Comparison of ENCODE assay signal across 10 cellular contexts in genomic region chr16:24737391-24737871, GRCh38. TPM values are rescaled to one million over a fixed set of nuclear protein-coding genes. Genes with fewer than 3 reads are reported as not detected.
DNase-seq lines count a peak whose midpoint lies in the region; ATAC-seq and TF ChIP-seq lines count a peak whose summit lies in the region.
"Had no signal": no experiment of that assay in that cellular context is flagged by ENCODE, and none has a peak within 500 bp of the region (broad histone marks: within the 10 kb centered on the region; RNA-seq: fewer than 3 reads in every experiment).

No MANE protein-coding gene starts in this region.

- H3K27me3 Mint-ChIP-seq in CD4-positive, CD25-positive, alpha-beta regulatory T cell: no peaks in the 10 kb centered on the region
- no peaks in the 10 kb centered on the region for H3K27me3 Mint-ChIP-seq in glutamatergic neuron (ENCODE audit: unreplicated experiment)

- H3K4me1 Mint-ChIP-seq in CD4-positive, CD25-positive, alpha-beta regulatory T cell: peaks cover 59 to 98% (median 72%) of the 10 kb centered on the region in 4 donors
- peaks cover 15% of the 10 kb centered on the region for H3K4me1 Mint-ChIP-seq in glutamatergic neuron (ENCODE audit: low read depth, unreplicated experiment)

- no peak for ATAC-seq in CD4-positive, CD25-positive, alpha-beta regulatory T cell (ENCODE audit: low read depth in 2 of 2)
- ATAC-seq in GM18858 (IDR thresholded peaks at IDR 0.05; ENCODE audit: unreplicated experiment): no peak
- no peak for ATAC-seq in HG03571 (IDR thresholded peaks at IDR 0.05; ENCODE audit: unreplicated experiment)

- no peak for DNase-seq in CD4-positive, CD25-positive, alpha-beta regulatory T cell
- DNase-seq in SJSA1 (ENCODE audit: low read depth in 1 of 2, low spot score in 2 of 2) (peak in 1 of 2 experiments; percentile 50), fibroblast of peridontal ligament (ENCODE audit: extremely low read depth) (peak; percentile 80), renal cortical epithelial cell (ENCODE audit: low read depth) (peak; percentile 80), glutamatergic neuron (no peak)
- no peak for DNase-seq in activated CD4-positive, CD25-positive, alpha-beta regulatory T cell treated with anti-CD3 and anti-CD28 coated beads, Interleukin-2, amount 50 U/mL, for 72 hours
- DNase-seq: activated CD8-positive, alpha-beta memory T cell treated with anti-CD3 and anti-CD28 coated beads, Interleukin-2, amount 50 U/mL, for 4 hours; NCI-H526 had no signal

- peak overlapping the region in 1 of 4 donors; percentile 59 for H3K4me3 Mint-ChIP-seq in CD4-positive, CD25-positive, alpha-beta regulatory T cell
- H3K4me3 Mint-ChIP-seq in glutamatergic neuron (ENCODE audit: unreplicated experiment): no peak overlapping the region

- no peaks in the 10 kb centered on the region for H3K27me3 ChIP-seq in CD4-positive, CD25-positive, alpha-beta regulatory T cell (ENCODE audit: control insufficient read depth, insufficient read depth, low read length)
- no peaks in the 10 kb centered on the region for H3K27me3 ChIP-seq in SJSA1 (replicated peaks)

- no peaks in the 10 kb centered on the region for H3K9me3 Mint-ChIP-seq in CD4-positive, CD25-positive, alpha-beta regulatory T cell
- no peaks in the 10 kb centered on the region for H3K9me3 Mint-ChIP-seq in glutamatergic neuron (ENCODE audit: unreplicated experiment)

- H3K27ac Mint-ChIP-seq in CD4-positive, CD25-positive, alpha-beta regulatory T cell: peak overlapping the region in 1 of 3 donors; percentile 7
- no peak overlapping the region for H3K27ac Mint-ChIP-seq in glutamatergic neuron (ENCODE audit: unreplicated experiment)

- peaks cover 37% of the 10 kb centered on the region for H3K4me1 ChIP-seq in CD4-positive, CD25-positive, alpha-beta regulatory T cell (ENCODE audit: control insufficient read depth, insufficient read depth, low read length, poor library complexity, severe bottlenecking)
- peaks cover 22% of the 10 kb centered on the region for H3K4me1 ChIP-seq in SJSA1 (replicated peaks)

- no peak for TF ChIP-seq CTCF in glutamatergic neuron (IDR thresholded peaks at IDR 0.05; ENCODE audit: partially characterized antibody, unreplicated experiment)

- H3K27ac ChIP-seq in CD4-positive, CD25-positive, alpha-beta regulatory T cell (ENCODE audit: insufficient read depth, low read length, poor library complexity, severe bottlenecking): no peak overlapping the region
- peak overlapping the region; percentile 43 for H3K27ac ChIP-seq in SJSA1

- H3K4me3 ChIP-seq in CD4-positive, CD25-positive, alpha-beta regulatory T cell (ENCODE audit: low read depth, low read length): peak overlapping the region; percentile 9
- no peak overlapping the region for H3K4me3 ChIP-seq in SJSA1

- H3K36me3 Mint-ChIP-seq in CD4-positive, CD25-positive, alpha-beta regulatory T cell: peaks cover 19% of the 10 kb centered on the region
- no peaks in the 10 kb centered on the region for H3K36me3 Mint-ChIP-seq in glutamatergic neuron (ENCODE audit: unreplicated experiment)

- H3K36me3 ChIP-seq in CD4-positive, CD25-positive, alpha-beta regulatory T cell (ENCODE audit: control insufficient read depth, insufficient read depth, low read length): peaks cover 16% of the 10 kb centered on the region
- H3K36me3 ChIP-seq in SJSA1: peaks cover 53% of the 10 kb centered on the region

- H3K9me3 ChIP-seq in CD4-positive, CD25-positive, alpha-beta regulatory T cell (ENCODE audit: control insufficient read depth in 2 of 2, low read length in 2 of 2): no peaks in the 10 kb centered on the region
- H3K9me3 ChIP-seq in SJSA1 (replicated peaks): no peaks in the 10 kb centered on the region

RNA-seq across cellular contexts. Expression of gene TNRC6A, which starts 8.0 kb away (rescaled TPM):
- 89.0 TPM for total RNA-seq in CD4-positive, CD25-positive, alpha-beta regulatory T cell
- polyA plus RNA-seq in CD4-positive, CD25-positive, alpha-beta regulatory T cell: 10 to 100 TPM in 2 of 4 donors, 1 to 10 TPM in 2; 7.2 to 14.4 (median 9.0) TPM
- total RNA-seq in SJSA1 (2014; rRNA removed; shearing (Covaris generic)): 17.1 and 26.8 TPM in 2 replicates
- 12.5 and 34.1 TPM in 2 replicates for total RNA-seq in renal cortical epithelial cell
- total RNA-seq in glutamatergic neuron (ENCODE audit: unreplicated experiment): 91.6 TPM

Comparison
In these comparisons a context has a peak if more than half of its experiments do, and no peak if none do; other contexts are left out.
1. DNase-seq: peak in fibroblast of peridontal ligament (single experiment) and renal cortical epithelial cell (single experiment); none in CD4-positive, CD25-positive, alpha-beta regulatory T cell (0 of 3), activated CD4-positive, CD25-positive, alpha-beta regulatory T cell treated with anti-CD3 and anti-CD28 coated beads, Interleukin-2, amount 50 U/mL, for 72 hours (single experiment) and glutamatergic neuron (single experiment).